18 cellular contexts compared by ENCODE assay signal in the genomic region with DNA sequence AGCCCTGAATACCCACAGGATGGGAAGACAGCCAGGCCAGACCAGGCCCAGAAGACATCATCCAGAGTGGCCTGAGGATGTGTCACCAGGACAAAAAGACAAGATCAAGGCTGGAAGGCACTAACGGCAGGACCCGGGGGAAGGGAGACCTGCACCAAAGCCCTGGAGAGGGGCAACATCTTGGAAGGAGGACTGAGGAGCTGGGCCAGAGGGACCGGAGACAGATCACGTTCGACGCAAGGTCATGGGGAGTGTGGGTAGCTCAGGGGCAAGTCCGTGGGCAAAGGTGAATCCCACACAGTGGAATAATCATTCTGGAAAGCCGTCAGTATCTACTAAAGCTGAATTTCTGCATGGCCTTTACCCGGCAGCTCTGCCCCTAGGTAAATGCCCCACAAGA.
DNase-seq lines count a peak whose midpoint lies in the region; ATAC-seq and TF ChIP-seq lines count a peak whose summit lies in the region.
"Had no signal": no experiment of that assay in that cellular context is flagged by ENCODE, and none has a peak within 500 bp of the region (broad histone marks: within the 10 kb centered on the region; RNA-seq: fewer than 3 reads in every experiment).

No MANE protein-coding gene starts in this region.

- no peaks in the 10 kb centered on the region for H3K36me3 Mint-ChIP-seq in chondrocyte (ENCODE audit: low read depth)
- H3K36me3 Mint-ChIP-seq: CD8-positive, alpha-beta T cell had no signal

- H3K9me3 ChIP-seq in sigmoid colon: no peaks in the 10 kb centered on the region
- H3K9me3 ChIP-seq in tibial nerve: no peaks in the 10 kb centered on the region
- H3K9me3 ChIP-seq: BLaER1 treated with 17β-estradiol and CSF1 and Interleukin-3, amounts not matched to agents 10 nM and 100 nM; Caco-2 had no signal

- TF ChIP-seq EP300 in sigmoid colon (IDR thresholded peaks at IDR 0.05): no peak
- no peak for TF ChIP-seq EP300 in tibial nerve (IDR thresholded peaks at IDR 0.05)

- H2BK15ac ChIP-seq in mesendoderm (replicated peaks; ENCODE audit: low read depth): no peak overlapping the region

- DNase-seq in chondrocyte (ENCODE audit: low spot score) (peak; percentile 52), mesendoderm (no peak), sigmoid colon (peak; percentile 8), tibial nerve (ENCODE audit: low spot score in 2 of 2) (no peak), NCI-H510A (lab: John Stamatoyannopoulos, UW) (no peak)
- no peak for DNase-seq in stimulated activated CD4-positive, alpha-beta T cell treated with anti-CD3 and anti-CD28 coated beads, Interleukin-2, amount 100 ng/mL, for 48 hours
- no peak for DNase-seq in stimulated activated naive CD8-positive, alpha-beta T cell treated with anti-CD3 and anti-CD28 coated beads, Interleukin-15, Interleukin-2, amounts not matched to agents 100 U/mL and 50 U/mL, for 24 hours
- DNase-seq: 8988T; ACHN; Caco-2; Calu3; CD4-positive, alpha-beta T cell; CD8-positive, alpha-beta T cell; DMS79 treated with DMSO at 0.1 percent for 48 hours; GF-D8 had no signal

- no peak overlapping the region for H4K5ac ChIP-seq in mesendoderm (ENCODE audit: low read length)

- H3K27me3 ChIP-seq in mesendoderm (ENCODE audit: insufficient read depth, low read length, poor library complexity) (no peaks in the 10 kb centered on the region), sigmoid colon (peaks cover 0 to 34% (median 0%) of the 10 kb centered on the region in 3 donors), tibial nerve (peaks cover 0 to 23% of the 10 kb centered on the region in 2 donors)
- H3K27me3 ChIP-seq: BLaER1 treated with 17β-estradiol and CSF1 and Interleukin-3, amounts not matched to agents 10 nM and 100 nM had no signal

- peak overlapping the region; percentile 18 for H3K4ac ChIP-seq in mesendoderm (ENCODE audit: low read depth, low read length)

- H3K23ac ChIP-seq in mesendoderm (ENCODE audit: low read length): no peak overlapping the region

- H4K8ac ChIP-seq in mesendoderm (ENCODE audit: low read depth, low read length): no peak overlapping the region

- no peak for ATAC-seq in stimulated activated naive CD8-positive, alpha-beta T cell treated with anti-CD3 and anti-CD28 coated beads, Interleukin-15, Interleukin-2, amounts not matched to agents 100 U/mL and 50 U/mL, for 24 hours
- ATAC-seq: CD8-positive, alpha-beta T cell had no signal

- no peak for TF ChIP-seq POLR2A in sigmoid colon (IDR thresholded peaks at IDR 0.05)
- TF ChIP-seq POLR2A in tibial nerve (IDR thresholded peaks at IDR 0.05): no peak

- no peak overlapping the region for H2BK120ac ChIP-seq in mesendoderm (ENCODE audit: low read depth, low read length)

- no CpG with 5 or more reads among the region's 9 CpGs for WGBS in mesendoderm (ENCODE audit: extremely low coverage, insufficient coverage, low lambda C conversion rate)
- 88 to 90% methylated on average over 9 of the region's 9 CpGs for WGBS in sigmoid colon, 2 donors
- 84 to 90% methylated on average over 9 of the region's 9 CpGs for WGBS in tibial nerve, 2 donors

- no peaks in the 10 kb centered on the region for H3K79me2 ChIP-seq in mesendoderm (ENCODE audit: control insufficient read depth, insufficient read depth, low read length)

- H3K27me3 Mint-ChIP-seq in chondrocyte (ENCODE audit: low read depth): peaks cover 31% of the 10 kb centered on the region

- H3K9me3 Mint-ChIP-seq in chondrocyte (ENCODE audit: low read depth): no peaks in the 10 kb centered on the region
- H3K9me3 Mint-ChIP-seq: CD4-positive, alpha-beta T cell; CD8-positive, alpha-beta T cell had no signal

- peak overlapping the region; percentile 43 for H2BK5ac ChIP-seq in mesendoderm (ENCODE audit: low read length)

- TF ChIP-seq CTCF in chondrocyte (IDR thresholded peaks at IDR 0.05) (no peak), sigmoid colon (IDR thresholded peaks at IDR 0.05) (no peak), tibial nerve (IDR thresholded peaks at IDR 0.05) (no peak)

- H3K27ac ChIP-seq in mesendoderm (ENCODE audit: low read depth, low read length) (no peak overlapping the region), sigmoid colon (no peak overlapping the region), tibial nerve (no peak overlapping the region)
- H3K27ac ChIP-seq: BLaER1 treated with 17β-estradiol and CSF1 and Interleukin-3, amounts not matched to agents 10 nM and 100 nM; C4-2B had no signal

- peak overlapping the region; percentile 29 for H2AK5ac ChIP-seq in mesendoderm (ENCODE audit: low read length)

- H3K4me1 Mint-ChIP-seq in chondrocyte (ENCODE audit: low read depth): no peaks in the 10 kb centered on the region
- H3K4me1 Mint-ChIP-seq: B cell had no signal

- H3K79me1 ChIP-seq in mesendoderm (ENCODE audit: low read length): no peaks in the 10 kb centered on the region

- H3K36me3 ChIP-seq in mesendoderm (ENCODE audit: control insufficient read depth, insufficient read depth, low read length) (no peaks in the 10 kb centered on the region), sigmoid colon (no peaks in the 10 kb centered on the region), tibial nerve (no peaks in the 10 kb centered on the region)
- H3K36me3 ChIP-seq: BLaER1 treated with 17β-estradiol and CSF1 and Interleukin-3, amounts not matched to agents 10 nM and 100 nM had no signal

- H3K56ac ChIP-seq in mesendoderm (ENCODE audit: low read length): peak overlapping the region; percentile 0

- H3K27ac Mint-ChIP-seq in chondrocyte (ENCODE audit: unreplicated experiment): no peak overlapping the region
- H3K27ac Mint-ChIP-seq: B cell; CD4-positive, alpha-beta T cell; CD8-positive, alpha-beta T cell had no signal

- intact Hi-C loops in sigmoid colon (cut with DNase I): no loop called here

- no peak overlapping the region for H3K4me3 Mint-ChIP-seq in chondrocyte (ENCODE audit: unreplicated experiment)
- H3K4me3 Mint-ChIP-seq: B cell; CD4-positive, alpha-beta T cell; CD8-positive, alpha-beta T cell had no signal

- H3K18ac ChIP-seq in mesendoderm (ENCODE audit: low read length): peak overlapping the region; percentile 21

- H3K4me2 ChIP-seq in mesendoderm (ENCODE audit: low read length): no peak overlapping the region
- H3K4me2 ChIP-seq: BLaER1 treated with 17β-estradiol and CSF1 and Interleukin-3, amounts not matched to agents 10 nM and 100 nM had no signal

- H3K9ac ChIP-seq in mesendoderm (ENCODE audit: low read length): no peak overlapping the region
- H3K9ac ChIP-seq: BLaER1 treated with 17β-estradiol and CSF1 and Interleukin-3, amounts not matched to agents 10 nM and 100 nM had no signal

- H3K4me1 ChIP-seq in mesendoderm (ENCODE audit: control insufficient read depth, low read depth, low read length) (peaks cover 21% of the 10 kb centered on the region), sigmoid colon (no peaks in the 10 kb centered on the region), tibial nerve (no peaks in the 10 kb centered on the region)
- H3K4me1 ChIP-seq: Caco-2 had no signal

- H3K4me3 ChIP-seq in mesendoderm (ENCODE audit: low read length) (no peak overlapping the region), sigmoid colon (no peak overlapping the region), tibial nerve (no peak overlapping the region)
- H3K4me3 ChIP-seq: BLaER1 treated with 17β-estradiol and CSF1 and Interleukin-3, amounts not matched to agents 10 nM and 100 nM had no signal

Comparison
In these comparisons a context has a peak if more than half of its experiments do, and no peak if none do; other contexts are left out.
1. DNase-seq: peak in chondrocyte (single experiment) and sigmoid colon (single experiment); none in mesendoderm (single experiment), stimulated activated CD4-positive, alpha-beta T cell treated with anti-CD3 and anti-CD28 coated beads, Interleukin-2, amount 100 ng/mL, for 48 hours (0 of 2), tibial nerve (0 of 2), stimulated activated naive CD8-positive, alpha-beta T cell treated with anti-CD3 and anti-CD28 coated beads, Interleukin-15, Interleukin-2, amounts not matched to agents 100 U/mL and 50 U/mL, for 24 hours (single experiment) and NCI-H510A (single experiment).